In genomic region chr7:143511593-143512047, GRCh38 we compare ENCODE assay signal across 21 cellular contexts. TPM values are rescaled to one million over a fixed set of nuclear protein-coding genes. Genes with fewer than 3 reads are reported as not detected.
"Had no signal": no experiment of that assay in that cellular context is flagged by ENCODE, and none has a peak within 500 bp of the region (broad histone marks: within the 10 kb centered on the region; RNA-seq: fewer than 3 reads in every experiment).

No MANE protein-coding gene starts in this region.

- H3K36me3 Mint-ChIP-seq: activated CD8-positive, alpha-beta memory T cell treated with anti-CD3 and anti-CD28 coated beads, Interleukin-2, amount 10 ng/mL, durations not matched to agents 7 days and 5 days; neural progenitor cell had no signal

- H3K4me1 Mint-ChIP-seq: activated CD8-positive, alpha-beta memory T cell treated with anti-CD3 and anti-CD28 coated beads, Interleukin-2, amount 10 ng/mL, durations not matched to agents 7 days and 5 days; neural progenitor cell had no signal

- H3K4me3 Mint-ChIP-seq: activated CD8-positive, alpha-beta memory T cell treated with anti-CD3 and anti-CD28 coated beads, Interleukin-2, amount 10 ng/mL, durations not matched to agents 7 days and 5 days; activated T-cell treated with anti-CD3 and anti-CD28 coated beads, Interleukin-2, amount 50 U/mL, for 24 hours; neural progenitor cell had no signal

- DNase-seq: activated CD4-positive, alpha-beta T cell treated with anti-CD3 and anti-CD28 coated beads, Interleukin-2, amount 50 U/mL, for 4 hours; activated CD8-positive, alpha-beta memory T cell treated with anti-CD3 and anti-CD28 coated beads, Interleukin-2, amount 10 ng/mL, durations not matched to agents 7 days and 5 days; activated effector memory CD4-positive, alpha-beta T cell treated with anti-CD3 and anti-CD28 coated beads, Interleukin-2, amount 50 U/mL, for 16 hours; activated T-cell treated with anti-CD3 and anti-CD28 coated beads, Interleukin-2, amount 50 U/mL, for 24 hours; amygdala; foreskin melanocyte; heart left ventricle; midbrain; stimulated activated CD4-positive, alpha-beta T cell treated with anti-CD3 and anti-CD28 coated beads, Interleukin-1b, Interleukin-23, amount 100 ng/mL, for 48 hours; stimulated activated naive CD4-positive, alpha-beta T cell had no signal

- H3K27me3 Mint-ChIP-seq: activated CD8-positive, alpha-beta memory T cell treated with anti-CD3 and anti-CD28 coated beads, Interleukin-2, amount 10 ng/mL, durations not matched to agents 7 days and 5 days; activated T-cell treated with anti-CD3 and anti-CD28 coated beads, Interleukin-2, amount 50 U/mL, for 24 hours had no signal

- ATAC-seq: activated CD4-positive, CD25-positive, alpha-beta regulatory T cell treated with anti-CD3 and anti-CD28 coated beads, Interleukin-2, amount 50 U/mL, for 24 hours; activated CD8-positive, alpha-beta memory T cell treated with anti-CD3 and anti-CD28 coated beads, Interleukin-2, amount 10 ng/mL, durations not matched to agents 7 days and 5 days; activated naive CD4-positive, alpha-beta T cell treated with anti-CD3 and anti-CD28 coated beads, Interleukin-2, amount 50 U/mL, for 72 hours had no signal

- H3K4me1 ChIP-seq: neural progenitor cell, right atrium auricular region had no signal

- H3K9me3 ChIP-seq: right atrium auricular region had no signal

- H3K27ac ChIP-seq: heart left ventricle, neural progenitor cell, right atrium auricular region had no signal

- H3K9me3 Mint-ChIP-seq: activated T-cell treated with anti-CD3 and anti-CD28 coated beads, Interleukin-2, amount 50 U/mL, for 24 hours had no signal

- H3K36me3 ChIP-seq: heart left ventricle, neural progenitor cell, right atrium auricular region had no signal

- H3K27me3 ChIP-seq: right atrium auricular region had no signal

- H3K27ac Mint-ChIP-seq: activated CD8-positive, alpha-beta memory T cell treated with anti-CD3 and anti-CD28 coated beads, Interleukin-2, amount 10 ng/mL, durations not matched to agents 7 days and 5 days; activated naive CD4-positive, alpha-beta T cell treated with anti-CD3 and anti-CD28 coated beads, Interleukin-2, amount 50 U/mL, for 72 hours; activated T-cell treated with anti-CD3 and anti-CD28 coated beads, Interleukin-2, amount 50 U/mL, for 24 hours; neural progenitor cell had no signal

- H3K4me3 ChIP-seq: heart left ventricle, neural progenitor cell, right atrium auricular region had no signal

RNA-seq across cellular contexts. Expression of gene TAS2R41, which starts 33.9 kb away (rescaled TPM):
- total RNA-seq: activated CD8-positive, alpha-beta memory T cell treated with anti-CD3 and anti-CD28 coated beads, Interleukin-2, amount 10 ng/mL, durations not matched to agents 7 days and 5 days; activated naive CD4-positive, alpha-beta T cell treated with anti-CD3 and anti-CD28 coated beads, Interleukin-2, amount 50 U/mL, for 72 hours; chondrocyte; dermis microvascular lymphatic vessel endothelial cell; esophagus mucosa; heart left ventricle; kidney epithelial cell; right atrium auricular region; T-helper 2 cell treated with Interferon-gamma antibody and Interleukin-4, amounts not matched to agents 100 ng/mL and 5 ng/mL, for 36 hours; temporal lobe; urinary bladder had no signal
- polyA plus RNA-seq: heart left ventricle, urinary bladder had no signal

RNA-seq across cellular contexts. Expression of gene CTAGE15, which starts 60.0 kb away (rescaled TPM):
- total RNA-seq: activated CD8-positive, alpha-beta memory T cell treated with anti-CD3 and anti-CD28 coated beads, Interleukin-2, amount 10 ng/mL, durations not matched to agents 7 days and 5 days; kidney epithelial cell; right atrium auricular region had no signal
- polyA plus RNA-seq: heart left ventricle had no signal
